Comparison of ENCODE assay signal across 2 cellular contexts in genomic region chr3:116150655-116151054, GRCh38.
A peak's percentile ranks its signal among the peaks of the same experiment; 100 is the strongest.
TF ChIP-seq lines count a peak whose summit lies in the region.

No MANE protein-coding gene starts in this region.

TF ChIP-seq in GM23338, 12 proteins besides CTCF, POLR2A, EP300 and RAD21:
- TF ChIP-seq JUNB (IDR thresholded peaks at IDR 0.05; ENCODE audit: unreplicated experiment), result no peak
- no peak for TF ChIP-seq EZH2 (IDR thresholded peaks at IDR 0.05; ENCODE audit: low read depth, unreplicated experiment)
- TF ChIP-seq CREB1 (CRISPR knock-in tag; IDR thresholded peaks at IDR 0.05; ENCODE audit: low read depth), result no peak

TF ChIP-seq in H1, 55 proteins besides CTCF, POLR2A, EP300 and RAD21:
- no peak for TF ChIP-seq RBBP5 (IDR thresholded peaks at IDR 0.05; ENCODE audit: borderline replicate concordance, low read depth, low read length)
- peak; percentile 59; the same call in 1 of the 2 replicates for TF ChIP-seq MAFK (IDR thresholded peaks at IDR 0.05; ENCODE audit: low read depth, low read length)
